ENCODE assay signal across 16 cellular contexts in genomic region chr16:54822502-54823291, GRCh38.
DNase-seq lines count a peak whose midpoint lies in the region; ATAC-seq and TF ChIP-seq lines count a peak whose summit lies in the region.
"Had no signal": no experiment of that assay in that cellular context is flagged by ENCODE, and none has a peak within 500 bp of the region (broad histone marks: within the 10 kb centered on the region; RNA-seq: fewer than 3 reads in every experiment).

No MANE protein-coding gene starts in this region.

- H3K4me3 Mint-ChIP-seq in activated naive CD8-positive, alpha-beta T cell treated with anti-CD3 and anti-CD28 coated beads, Interleukin-2, amount 50 U/mL, for 24 hours = no peak overlapping the region
- H3K4me3 Mint-ChIP-seq: B cell; CD8-positive, alpha-beta T cell; H9 had no signal

- peaks cover 11% of the 10 kb centered on the region for H3K27me3 Mint-ChIP-seq in activated naive CD8-positive, alpha-beta T cell treated with anti-CD3 and anti-CD28 coated beads, Interleukin-2, amount 50 U/mL, for 24 hours
- H3K27me3 Mint-ChIP-seq: B cell had no signal

- H3K9me3 ChIP-seq in cardiac muscle cell (ENCODE audit: low read depth) = no peaks in the 10 kb centered on the region
- no peaks in the 10 kb centered on the region for H3K9me3 ChIP-seq in lung (ENCODE audit: control insufficient read depth in 2 of 2, insufficient read depth in 1 of 2, low read length in 1 of 2)

- H3K27ac ChIP-seq in cardiac muscle cell (peak overlapping the region; percentile 18), foreskin keratinocyte (peak overlapping the region; percentile 27), lung (ENCODE audit: low read depth in 1 of 2, low read length in 1 of 2) (no peak overlapping the region)
- H3K27ac ChIP-seq: BLaER1 treated with 17β-estradiol and CSF1 and Interleukin-3, amounts not matched to agents 10 nM and 100 nM; HL-60 had no signal

- TF ChIP-seq CTCF in cardiac muscle cell (IDR thresholded peaks at IDR 0.05; ENCODE audit: low read depth, low read length) = no peak
- no peak for TF ChIP-seq CTCF in foreskin keratinocyte (conservative IDR thresholded peaks at IDR 0.05)
- TF ChIP-seq CTCF in lung (IDR thresholded peaks at IDR 0.05; ENCODE audit: control extremely low read depth, extremely low read depth) = no peak

- peak; percentile 88 for ATAC-seq in foreskin keratinocyte
- ATAC-seq in lung (ENCODE audit: insufficient read depth, low FRiP score) = peak; percentile 37
- no peak for ATAC-seq in activated naive CD8-positive, alpha-beta T cell treated with anti-CD3 and anti-CD28 coated beads, Interleukin-2, amount 50 U/mL, for 24 hours
- no peak for ATAC-seq in HG03280 (IDR thresholded peaks at IDR 0.05; ENCODE audit: unreplicated experiment)
- ATAC-seq: CD8-positive, alpha-beta T cell; GM12878 had no signal

- 61 to 67% methylated on average over 9 of the region's 9 CpGs for WGBS in lung, 2 donors

- H3K4me3 ChIP-seq in cardiac muscle cell = no peak overlapping the region
- H3K4me3 ChIP-seq in lung = no peak overlapping the region
- H3K4me3 ChIP-seq: BLaER1 treated with 17β-estradiol and CSF1 and Interleukin-3, amounts not matched to agents 10 nM and 100 nM; GM12878 had no signal

- no peaks in the 10 kb centered on the region for H3K36me3 Mint-ChIP-seq in activated naive CD8-positive, alpha-beta T cell treated with anti-CD3 and anti-CD28 coated beads, Interleukin-2, amount 50 U/mL, for 24 hours (ENCODE audit: low read depth)
- H3K36me3 Mint-ChIP-seq: CD8-positive, alpha-beta T cell had no signal

- no peaks in the 10 kb centered on the region for H3K4me1 Mint-ChIP-seq in activated naive CD8-positive, alpha-beta T cell treated with anti-CD3 and anti-CD28 coated beads, Interleukin-2, amount 50 U/mL, for 24 hours
- H3K4me1 Mint-ChIP-seq: B cell had no signal

- intact Hi-C loops in cardiac septum (cut with DNase I) = no loop called here

- H3K4me1 ChIP-seq in cardiac muscle cell (ENCODE audit: low read depth) = peaks cover 5% of the 10 kb centered on the region
- H3K4me1 ChIP-seq in foreskin keratinocyte = peaks cover 14% of the 10 kb centered on the region
- no peaks in the 10 kb centered on the region for H3K4me1 ChIP-seq in lung (ENCODE audit: control insufficient read depth in 2 of 2, insufficient read depth in 2 of 2, low read length in 2 of 2)
- H3K4me1 ChIP-seq: BLaER1 treated with 17β-estradiol and CSF1 and Interleukin-3, amounts not matched to agents 10 nM and 100 nM had no signal

- peaks cover 3% of the 10 kb centered on the region for H3K9me3 Mint-ChIP-seq in activated naive CD8-positive, alpha-beta T cell treated with anti-CD3 and anti-CD28 coated beads, Interleukin-2, amount 50 U/mL, for 24 hours
- H3K9me3 Mint-ChIP-seq: CD8-positive, alpha-beta T cell had no signal

- no peaks in the 10 kb centered on the region for H3K36me3 ChIP-seq in cardiac muscle cell
- H3K36me3 ChIP-seq in lung (ENCODE audit: control insufficient read depth in 2 of 2, insufficient read depth in 2 of 2, low read length in 2 of 2) = no peaks in the 10 kb centered on the region
- H3K36me3 ChIP-seq: BLaER1 treated with 17β-estradiol and CSF1 and Interleukin-3, amounts not matched to agents 10 nM and 100 nM had no signal

- H3K27me3 ChIP-seq in cardiac muscle cell (no peaks in the 10 kb centered on the region), foreskin keratinocyte (no peaks in the 10 kb centered on the region), lung (ENCODE audit: control insufficient read depth, insufficient read depth) (no peaks in the 10 kb centered on the region)
- H3K27me3 ChIP-seq: BLaER1 treated with 17β-estradiol and CSF1 and Interleukin-3, amounts not matched to agents 10 nM and 100 nM had no signal

- peak in 1 of 2 donors; percentile 25 for DNase-seq in cardiac muscle cell (ENCODE audit: low read depth in 1 of 2, low spot score in 1 of 2)
- no peak for DNase-seq in cardiac septum (ENCODE audit: low spot score)
- DNase-seq in foreskin keratinocyte = peak; percentile 64 to 80
- no peak for DNase-seq in lung (ENCODE audit: low spot score)
- no peak for DNase-seq in activated naive CD8-positive, alpha-beta T cell treated with anti-CD3 and anti-CD28 coated beads, Interleukin-2, amount 50 U/mL, for 24 hours
- DNase-seq in DMS53 (lab: John Stamatoyannopoulos, UW) = no peak
- DNase-seq: Calu3; CD8-positive, alpha-beta T cell; DND-41; EL; H9 had no signal

- no peak overlapping the region for H3K27ac Mint-ChIP-seq in activated naive CD8-positive, alpha-beta T cell treated with anti-CD3 and anti-CD28 coated beads, Interleukin-2, amount 50 U/mL, for 24 hours
- H3K27ac Mint-ChIP-seq: B cell; CD8-positive, alpha-beta T cell; H9 had no signal

Comparison
In these comparisons a context has a peak if more than half of its experiments do, and no peak if none do; other contexts are left out.
1. DNase-seq: peak in foreskin keratinocyte (2 of 2); none in cardiac septum (single experiment), lung (single experiment), activated naive CD8-positive, alpha-beta T cell treated with anti-CD3 and anti-CD28 coated beads, Interleukin-2, amount 50 U/mL, for 24 hours (single experiment) and DMS53 (single experiment).
2. H3K27ac ChIP-seq: peak in cardiac muscle cell (single experiment) and foreskin keratinocyte (single experiment); none in lung (0 of 2).
3. ATAC-seq: peak in foreskin keratinocyte (single experiment) and lung (single experiment); none in activated naive CD8-positive, alpha-beta T cell treated with anti-CD3 and anti-CD28 coated beads, Interleukin-2, amount 50 U/mL, for 24 hours (single experiment) and HG03280 (single experiment).